Comparison of ENCODE assay signal across 10 cellular contexts in the genomic region with DNA sequence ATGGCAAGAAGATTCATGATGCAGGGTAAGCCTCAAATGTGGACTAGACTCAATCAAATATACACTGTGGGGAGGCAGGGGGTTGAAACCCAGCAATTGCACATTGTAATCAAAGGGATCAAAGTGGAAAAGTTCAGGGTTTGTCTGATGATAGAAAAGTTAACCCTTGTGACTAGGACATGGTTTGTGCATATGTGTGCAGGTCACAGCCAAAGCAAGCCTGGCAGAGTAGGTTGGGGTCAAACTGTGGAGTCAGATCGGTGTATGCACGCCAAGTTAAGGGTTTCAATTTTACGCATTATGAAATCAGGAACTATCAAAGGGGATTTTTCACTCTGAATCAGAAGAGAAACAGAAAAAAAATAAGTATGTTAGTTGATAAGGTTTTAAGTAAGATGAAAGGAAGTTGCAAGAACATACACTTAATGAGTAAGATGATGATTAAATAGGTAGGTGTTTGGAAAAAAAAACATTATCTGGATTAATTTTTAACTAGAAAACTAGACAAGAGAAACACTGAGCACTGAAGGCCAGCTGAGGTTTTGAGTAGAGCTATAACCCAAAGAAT.
A peak's percentile ranks its signal among the peaks of the same experiment; 100 is the strongest.
DNase-seq lines count a peak whose midpoint lies in the region; ATAC-seq and TF ChIP-seq lines count a peak whose summit lies in the region.
"Had no signal": no experiment of that assay in that cellular context is flagged by ENCODE, and none has a peak within 500 bp of the region (broad histone marks: within the 10 kb centered on the region; RNA-seq: fewer than 3 reads in every experiment).

No MANE protein-coding gene starts in this region.

- no peak for TF ChIP-seq CTCF in GM10248 (IDR thresholded peaks at IDR 0.05; ENCODE audit: control extremely low read depth, extremely low read depth, low read depth, missing control alignments)

- ATAC-seq in GM19025 (IDR thresholded peaks at IDR 0.05; ENCODE audit: low read depth, unreplicated experiment) (peak; percentile 98), HG02588 (IDR thresholded peaks at IDR 0.05; ENCODE audit: unreplicated experiment) (peak; percentile 98), HG03442 (IDR thresholded peaks at IDR 0.05; ENCODE audit: unreplicated experiment) (peak; percentile 99)

- POLR2A ChIA-PET in GM10248 (lab: Yijun Ruan, JAX): no interaction called here

- DNase-seq in GM10248 (ENCODE audit: extremely low spot score) (peak; percentile 22), T1000 (lab: John Stamatoyannopoulos, UW) (no peak), H4 (ENCODE audit: low spot score) (no peak), NCI-H2081 (lab: John Stamatoyannopoulos, UW) (no peak), GM19240 (ENCODE audit: insufficient read length, low spot score) (no peak)
- DNase-seq: anterior cingulate cortex, OCI-M1 had no signal

- CTCF ChIA-PET in GM10248 (lab: Yijun Ruan, JAX): no interaction called here
